In genomic region chr6:117391874-117392583, GRCh38 we compare ENCODE assay signal across 24 cellular contexts. TPM values are rescaled to one million over a fixed set of nuclear protein-coding genes. Genes with fewer than 3 reads are reported as not detected.
DNase-seq lines count a peak whose midpoint lies in the region; ATAC-seq, FAIRE-seq and TF ChIP-seq lines count a peak whose summit lies in the region.
"Had no signal": no experiment of that assay in that cellular context is flagged by ENCODE, and none has a peak within 500 bp of the region (broad histone marks: within the 10 kb centered on the region; RNA-seq: fewer than 3 reads in every experiment).

No MANE protein-coding gene starts in this region.

- H3K4me1 ChIP-seq in hepatocyte (ENCODE audit: insufficient read depth) (peaks cover 14% of the 10 kb centered on the region), liver (ENCODE audit: control insufficient read depth in 4 of 4, insufficient read depth in 4 of 4, low read length in 3 of 4) (peaks cover 16 to 64% (median 47%) of the 10 kb centered on the region in 4 donors), right cardiac atrium (ENCODE audit: control insufficient read depth, insufficient read depth, low read length) (no peaks in the 10 kb centered on the region)
- H3K4me1 ChIP-seq: BE2C; BLaER1 treated with 17β-estradiol and CSF1 and Interleukin-3, amounts not matched to agents 10 nM and 100 nM had no signal

- no peak overlapping the region for H3K9ac ChIP-seq in liver (ENCODE audit: low read depth in 1 of 2, low read length in 2 of 2)
- H3K9ac ChIP-seq: BLaER1 treated with 17β-estradiol and CSF1 and Interleukin-3, amounts not matched to agents 10 nM and 100 nM had no signal

- H3K79me2 ChIP-seq in hepatocyte, result no peaks in the 10 kb centered on the region

- no peak overlapping the region for H3K4me3 ChIP-seq in hepatocyte
- H3K4me3 ChIP-seq in liver (ENCODE audit: low read depth in 1 of 3, low read length in 3 of 3), result no peak overlapping the region
- no peak overlapping the region for H3K4me3 ChIP-seq in right cardiac atrium (ENCODE audit: low read length)
- H3K4me3 ChIP-seq: A549; BLaER1 treated with 17β-estradiol and CSF1 and Interleukin-3, amounts not matched to agents 10 nM and 100 nM; GM12878; GM23338 had no signal

- TF ChIP-seq CTCF in hepatocyte (IDR thresholded peaks at IDR 0.05; ENCODE audit: poor library complexity) (no peak), liver (IDR thresholded peaks at IDR 0.05; ENCODE audit: low read depth, low read length, missing input control) (no peak)

- H3K9me2 ChIP-seq in hepatocyte (replicated peaks; ENCODE audit: insufficient read depth), result no peaks in the 10 kb centered on the region

- DNase-seq in hepatocyte (ENCODE audit: low spot score), result no peak
- no peak for DNase-seq in HuH-7 (ENCODE audit: low spot score)
- DNase-seq in right cardiac atrium, result no peak
- DNase-seq: ACHN; AML-193; BE2C; CD4-positive, alpha-beta T cell; CD8-positive, alpha-beta memory T cell; DMS 273 treated with DMSO at 0.1 percent for 48 hours; DMS79; EL; GDM1; H9 had no signal

- H3K36me3 ChIP-seq in hepatocyte (replicated peaks; ENCODE audit: insufficient read depth, low read depth) (no peaks in the 10 kb centered on the region), liver (ENCODE audit: control insufficient read depth in 4 of 4, insufficient read depth in 3 of 4, low read depth in 1 of 4, low read length in 3 of 4) (no peaks in the 10 kb centered on the region)
- H3K36me3 ChIP-seq: BE2C; BLaER1 treated with 17β-estradiol and CSF1 and Interleukin-3, amounts not matched to agents 10 nM and 100 nM had no signal

- peak overlapping the region; percentile 13 for H3K27ac ChIP-seq in hepatocyte
- peak overlapping the region; percentile 14 to 39 for H3K27ac ChIP-seq in liver (ENCODE audit: low read depth in 1 of 2, low read length in 2 of 2)
- no peak overlapping the region for H3K27ac ChIP-seq in right cardiac atrium (ENCODE audit: low read length)
- H3K27ac ChIP-seq: 22Rv1; BLaER1 treated with 17β-estradiol and CSF1 and Interleukin-3, amounts not matched to agents 10 nM and 100 nM had no signal

- ATAC-seq in right cardiac atrium, result no peak
- ATAC-seq in GM21737 (IDR thresholded peaks at IDR 0.05; ENCODE audit: unreplicated experiment), result no peak
- ATAC-seq: A549, GM12878, GM23338, HCT116 had no signal

- no peak overlapping the region for H2AFZ ChIP-seq in hepatocyte
- H2AFZ ChIP-seq: GM23338 had no signal

- intact Hi-C loops in right cardiac atrium (cut with DNase I), result no loop called here

- no peaks in the 10 kb centered on the region for H4K20me1 ChIP-seq in hepatocyte (ENCODE audit: insufficient read depth, poor library complexity, severe bottlenecking)
- H4K20me1 ChIP-seq: BLaER1 treated with 17β-estradiol and CSF1 and Interleukin-3, amounts not matched to agents 10 nM and 100 nM had no signal

- H3K27me3 ChIP-seq in hepatocyte (no peaks in the 10 kb centered on the region), liver (ENCODE audit: control insufficient read depth in 4 of 4, insufficient read depth in 4 of 4, low read length in 3 of 4) (no peaks in the 10 kb centered on the region), right cardiac atrium (ENCODE audit: control insufficient read depth, insufficient read depth) (no peaks in the 10 kb centered on the region)
- H3K27me3 ChIP-seq: BE2C; BLaER1 treated with 17β-estradiol and CSF1 and Interleukin-3, amounts not matched to agents 10 nM and 100 nM had no signal

- TF ChIP-seq RAD21 in liver (IDR thresholded peaks at IDR 0.05), result peak in 1 of 2 donors; percentile 17

- 64% methylated on average over 3 of the region's 3 CpGs for WGBS in hepatocyte (ENCODE audit: low lambda C conversion rate, missing lambda C conversion rate)
- 42% methylated on average over 3 of the region's 3 CpGs for WGBS in liver
- 90% methylated on average over 3 of the region's 3 CpGs for WGBS in right cardiac atrium

- H3K4me2 ChIP-seq in hepatocyte, result no peak overlapping the region
- H3K4me2 ChIP-seq: A549; BLaER1 treated with 17β-estradiol and CSF1 and Interleukin-3, amounts not matched to agents 10 nM and 100 nM; GM23338 had no signal

- H3K9me3 ChIP-seq in hepatocyte (ENCODE audit: low read depth), result no peaks in the 10 kb centered on the region
- no peaks in the 10 kb centered on the region for H3K9me3 ChIP-seq in liver (ENCODE audit: control insufficient read depth in 4 of 4, low read length in 3 of 4)
- no peaks in the 10 kb centered on the region for H3K9me3 ChIP-seq in right cardiac atrium (ENCODE audit: control insufficient read depth, low read length)
- H3K9me3 ChIP-seq: A549; BE2C; BLaER1 treated with 17β-estradiol and CSF1 and Interleukin-3, amounts not matched to agents 10 nM and 100 nM had no signal

- peak; percentile 23 for FAIRE-seq in A204.1 (lab: Jason Lieb, UNC)
- FAIRE-seq: A549, D721Med, GM12878 had no signal

TF ChIP-seq in liver, 16 proteins besides CTCF, POLR2A, EP300 and RAD21:
- TF ChIP-seq NR2F2 (IDR thresholded peaks at IDR 0.05) (no peak), HNF4G (IDR thresholded peaks at IDR 0.05) (peak; percentile 70), ATF3 (IDR thresholded peaks at IDR 0.05) (peak; percentile 99), YY1 (IDR thresholded peaks at IDR 0.05) (peak; percentile 61), TAF1 (conservative IDR thresholded peaks at IDR 0.05) (no peak), FOXA2 (IDR thresholded peaks at IDR 0.05) (peak; percentile 97), GABPA (IDR thresholded peaks at IDR 0.05 in 1 of 2, conservative IDR thresholded peaks at IDR 0.05 in 1 of 2) (peak in 1 of 2 donors; percentile 17), FOXA1 (IDR thresholded peaks at IDR 0.05) (peak; percentile 95), JUND (IDR thresholded peaks at IDR 0.05) (peak; percentile 100), HNF4A (conservative IDR thresholded peaks at IDR 0.05) (peak; percentile 92 to 93), RXRA (IDR thresholded peaks at IDR 0.05) (peak; percentile 93), SP1 (IDR thresholded peaks at IDR 0.05) (peak; percentile 91), MAX (IDR thresholded peaks at IDR 0.05) (peak; percentile 29), EGR1 (IDR thresholded peaks at IDR 0.05; ENCODE audit: low read depth in 2 of 2) (peak; percentile 35 to 83)
- TF ChIP-seq, protein P1, sequence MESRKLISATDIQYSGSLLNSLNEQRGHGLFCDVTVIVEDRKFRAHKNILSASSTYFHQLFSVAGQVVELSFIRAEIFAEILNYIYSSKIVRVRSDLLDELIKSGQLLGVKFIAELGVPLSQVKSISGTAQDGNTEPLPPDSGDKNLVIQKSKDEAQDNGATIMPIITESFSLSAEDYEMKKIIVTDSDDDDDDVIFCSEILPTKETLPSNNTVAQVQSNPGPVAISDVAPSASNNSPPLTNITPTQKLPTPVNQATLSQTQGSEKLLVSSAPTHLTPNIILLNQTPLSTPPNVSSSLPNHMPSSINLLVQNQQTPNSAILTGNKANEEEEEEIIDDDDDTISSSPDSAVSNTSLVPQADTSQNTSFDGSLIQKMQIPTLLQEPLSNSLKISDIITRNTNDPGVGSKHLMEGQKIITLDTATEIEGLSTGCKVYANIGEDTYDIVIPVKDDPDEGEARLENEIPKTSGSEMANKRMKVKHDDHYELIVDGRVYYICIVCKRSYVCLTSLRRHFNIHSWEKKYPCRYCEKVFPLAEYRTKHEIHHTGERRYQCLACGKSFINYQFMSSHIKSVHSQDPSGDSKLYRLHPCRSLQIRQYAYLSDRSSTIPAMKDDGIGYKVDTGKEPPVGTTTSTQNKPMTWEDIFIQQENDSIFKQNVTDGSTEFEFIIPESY (IDR thresholded peaks at IDR 0.05), result peak; percentile 67
- TF ChIP-seq, protein P2, sequence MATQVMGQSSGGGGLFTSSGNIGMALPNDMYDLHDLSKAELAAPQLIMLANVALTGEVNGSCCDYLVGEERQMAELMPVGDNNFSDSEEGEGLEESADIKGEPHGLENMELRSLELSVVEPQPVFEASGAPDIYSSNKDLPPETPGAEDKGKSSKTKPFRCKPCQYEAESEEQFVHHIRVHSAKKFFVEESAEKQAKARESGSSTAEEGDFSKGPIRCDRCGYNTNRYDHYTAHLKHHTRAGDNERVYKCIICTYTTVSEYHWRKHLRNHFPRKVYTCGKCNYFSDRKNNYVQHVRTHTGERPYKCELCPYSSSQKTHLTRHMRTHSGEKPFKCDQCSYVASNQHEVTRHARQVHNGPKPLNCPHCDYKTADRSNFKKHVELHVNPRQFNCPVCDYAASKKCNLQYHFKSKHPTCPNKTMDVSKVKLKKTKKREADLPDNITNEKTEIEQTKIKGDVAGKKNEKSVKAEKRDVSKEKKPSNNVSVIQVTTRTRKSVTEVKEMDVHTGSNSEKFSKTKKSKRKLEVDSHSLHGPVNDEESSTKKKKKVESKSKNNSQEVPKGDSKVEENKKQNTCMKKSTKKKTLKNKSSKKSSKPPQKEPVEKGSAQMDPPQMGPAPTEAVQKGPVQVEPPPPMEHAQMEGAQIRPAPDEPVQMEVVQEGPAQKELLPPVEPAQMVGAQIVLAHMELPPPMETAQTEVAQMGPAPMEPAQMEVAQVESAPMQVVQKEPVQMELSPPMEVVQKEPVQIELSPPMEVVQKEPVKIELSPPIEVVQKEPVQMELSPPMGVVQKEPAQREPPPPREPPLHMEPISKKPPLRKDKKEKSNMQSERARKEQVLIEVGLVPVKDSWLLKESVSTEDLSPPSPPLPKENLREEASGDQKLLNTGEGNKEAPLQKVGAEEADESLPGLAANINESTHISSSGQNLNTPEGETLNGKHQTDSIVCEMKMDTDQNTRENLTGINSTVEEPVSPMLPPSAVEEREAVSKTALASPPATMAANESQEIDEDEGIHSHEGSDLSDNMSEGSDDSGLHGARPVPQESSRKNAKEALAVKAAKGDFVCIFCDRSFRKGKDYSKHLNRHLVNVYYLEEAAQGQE (IDR thresholded peaks at IDR 0.05), result peak; percentile 59

RNA-seq across cellular contexts. Expression of gene ROS1, which starts 33.7 kb away (rescaled TPM):
- total RNA-seq in hepatocyte, result 2.2 and 2.7 TPM in 2 replicates
- 0.30 and 0.33 TPM in 2 replicates for polyA plus RNA-seq in hepatocyte
- not detected for total RNA-seq in liver
- polyA plus RNA-seq in liver, result under 1 TPM in 1 of 2 donors, not detected in 1; under 0.01 TPM
- under 1 TPM; 0.03 to 0.14 (median 0.09) TPM for total RNA-seq in right cardiac atrium
- polyA plus RNA-seq in right cardiac atrium, result 0.02 TPM
- total RNA-seq: CD4-positive, alpha-beta T cell; CD8-positive, alpha-beta memory T cell; GM23338; H9 had no signal
- polyA plus RNA-seq: CD14-positive monocyte; CD8-positive, alpha-beta memory T cell; GM23338 had no signal
